9 cellular contexts compared by ENCODE assay signal in the genomic region with DNA sequence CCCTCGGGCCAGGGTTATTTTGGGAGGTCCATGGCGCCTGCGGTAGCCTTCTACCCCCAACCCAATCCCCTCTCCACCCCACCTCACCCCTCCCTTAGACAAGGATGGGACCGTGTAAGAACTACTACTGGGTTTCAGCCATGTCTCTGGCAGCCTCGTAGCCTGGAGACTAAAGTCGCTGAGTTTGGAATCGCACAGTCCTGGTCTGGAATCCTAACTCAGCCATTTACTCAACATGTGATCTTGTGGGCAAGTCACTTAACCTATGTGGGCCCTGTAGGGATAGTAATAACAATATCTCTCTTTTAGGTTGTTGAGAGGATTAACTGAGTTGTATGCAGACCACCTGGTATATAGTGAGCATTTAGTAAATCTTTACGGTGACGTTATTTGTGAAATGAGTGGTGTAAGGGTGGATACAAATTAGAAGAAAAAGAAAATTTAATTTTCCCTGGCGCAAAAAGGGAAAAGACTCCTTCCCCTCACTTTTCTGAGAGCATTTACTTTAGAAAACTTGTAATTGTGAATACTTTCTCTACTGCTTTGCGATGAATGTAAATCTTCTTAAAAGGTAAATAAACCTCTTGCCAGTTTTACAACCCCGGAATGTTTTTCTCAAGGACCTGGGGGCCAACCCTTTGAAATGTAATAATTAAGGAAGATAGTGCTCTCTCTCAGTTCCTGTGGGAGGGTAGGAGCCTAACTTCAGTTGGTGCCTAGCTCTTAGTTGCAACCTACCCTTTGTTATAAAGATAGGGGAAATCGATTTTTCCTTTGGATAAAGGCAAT. TPM values are rescaled to one million over a fixed set of nuclear protein-coding genes. Genes with fewer than 3 reads are reported as not detected.
DNase-seq lines count a peak whose midpoint lies in the region; ATAC-seq and TF ChIP-seq lines count a peak whose summit lies in the region.
"Had no signal": no experiment of that assay in that cellular context is flagged by ENCODE, and none has a peak within 500 bp of the region (broad histone marks: within the 10 kb centered on the region; RNA-seq: fewer than 3 reads in every experiment).

No MANE protein-coding gene starts in this region.

- POLR2A ChIA-PET in activated CD8-positive, alpha-beta T cell treated with anti-CD3 and anti-CD28 coated beads for 36 hours (lab: Charles Lee), result interaction anchor here (0.7 to 1.6 kb wide), 7 partner anchors 10 to 309 kb away, joined by 3 to 14 read pairs (median 4); partner anchors contain the start of genes MAP7D1 and OSCP1

- no peaks in the 10 kb centered on the region for H3K9me3 ChIP-seq in right atrium auricular region

- TF ChIP-seq CTCF in activated CD8-positive, alpha-beta T cell treated with anti-CD3 and anti-CD28 coated beads for 36 hours (IDR thresholded peaks at IDR 0.05), result no peak
- no peak for TF ChIP-seq CTCF in right atrium auricular region (IDR thresholded peaks at IDR 0.05)

- peaks cover 17% of the 10 kb centered on the region for H3K4me1 Mint-ChIP-seq in activated CD8-positive, alpha-beta T cell treated with anti-CD3 and anti-CD28 coated beads for 36 hours (ENCODE audit: low read depth)

- H3K36me3 Mint-ChIP-seq in activated CD8-positive, alpha-beta T cell treated with anti-CD3 and anti-CD28 coated beads for 36 hours (ENCODE audit: low read depth), result peaks cover 19% of the 10 kb centered on the region

- peaks cover 17% of the 10 kb centered on the region for H3K36me3 ChIP-seq in right atrium auricular region

- peak overlapping the region; percentile 97 for H3K27ac Mint-ChIP-seq in activated CD8-positive, alpha-beta T cell treated with anti-CD3 and anti-CD28 coated beads for 36 hours

- H3K9me3 Mint-ChIP-seq in activated CD8-positive, alpha-beta T cell treated with anti-CD3 and anti-CD28 coated beads for 36 hours, result no peaks in the 10 kb centered on the region

- H3K27me3 ChIP-seq in right atrium auricular region, result no peaks in the 10 kb centered on the region

- H3K4me1 ChIP-seq in right atrium auricular region, result peaks cover 0 to 20% of the 10 kb centered on the region in 2 donors

- intact Hi-C loops in activated CD8-positive, alpha-beta T cell treated with anti-CD3 and anti-CD28 coated beads for 36 hours (cut with micrococcal nuclease), result no loop called here

- CTCF ChIA-PET in activated CD8-positive, alpha-beta T cell treated with anti-CD3 and anti-CD28 coated beads for 36 hours (lab: Charles Lee), result no interaction called here

- ATAC-seq in GM19467 (IDR thresholded peaks at IDR 0.05; ENCODE audit: unreplicated experiment) (peak; percentile 19), HG03097 (IDR thresholded peaks at IDR 0.05; ENCODE audit: low FRiP score, unreplicated experiment) (no peak)
- ATAC-seq in activated CD8-positive, alpha-beta T cell treated with anti-CD3 and anti-CD28 coated beads for 36 hours, result peak; percentile 64

- H3K4me3 Mint-ChIP-seq in activated CD8-positive, alpha-beta T cell treated with anti-CD3 and anti-CD28 coated beads for 36 hours, result peak overlapping the region; percentile 99

- peak overlapping the region; percentile 78 for H3K4me3 ChIP-seq in Jurkat, Clone E6-1 (ENCODE audit: low read length)
- H3K4me3 ChIP-seq in right atrium auricular region, result peak overlapping the region; percentile 93 to 99
- peak overlapping the region; percentile 96 for H3K4me3 ChIP-seq in skeletal muscle cell (ENCODE audit: low read depth, low read length)

- H3K27me3 Mint-ChIP-seq in activated CD8-positive, alpha-beta T cell treated with anti-CD3 and anti-CD28 coated beads for 36 hours, result no peaks in the 10 kb centered on the region

- peak; percentile 59 for DNase-seq in COR-L47 (lab: John Stamatoyannopoulos, UW)
- no peak for DNase-seq in Jurkat, Clone E6-1 (ENCODE audit: low read depth, low spot score)
- no peak for DNase-seq in activated CD8-positive, alpha-beta T cell treated with anti-CD3 and anti-CD28 coated beads for 36 hours
- no peak for DNase-seq in right atrium auricular region (ENCODE audit: low spot score)
- no peak for DNase-seq in skeletal muscle cell (ENCODE audit: low read depth)
- DNase-seq in mucosa of gallbladder (ENCODE audit: low spot score), result no peak

- H3K27ac ChIP-seq in right atrium auricular region, result peak overlapping the region; percentile 92 to 96

RNA-seq across cellular contexts. Expression of gene MRPS15, which starts 0.6 kb away (rescaled TPM):
- polyA plus RNA-seq in Jurkat, Clone E6-1 (2012; ENCODE audit: insufficient read depth, insufficient read length), result 115 TPM
- total RNA-seq in activated CD8-positive, alpha-beta T cell treated with anti-CD3 and anti-CD28 coated beads for 36 hours, result 100 to 1,000 TPM; 120 to 129 TPM
- 10 to 100 TPM; 81.4 to 93.4 TPM for total RNA-seq in right atrium auricular region
- 47.4 TPM for total RNA-seq in mucosa of gallbladder

RNA-seq across cellular contexts. Expression of gene OSCP1, which starts 14.5 kb away (rescaled TPM):
- 5.6 TPM for polyA plus RNA-seq in Jurkat, Clone E6-1 (2012; ENCODE audit: insufficient read depth, insufficient read length)
- 1 to 10 TPM; 1.2 to 1.5 TPM for total RNA-seq in activated CD8-positive, alpha-beta T cell treated with anti-CD3 and anti-CD28 coated beads for 36 hours
- total RNA-seq in right atrium auricular region (1 to 10 TPM; 4.9 to 7.9 TPM), mucosa of gallbladder (17.1 TPM)
- total RNA-seq: T-helper 1 cell treated with Interleukin-12 subunit alpha and Interleukin-12 subunit beta and Interleukin-4 antibody, amounts not matched to agents 30 ng/mL and 1 ng/mL, for 36 hours had no signal

RNA-seq across cellular contexts. Expression of gene CSF3R, which starts 17.9 kb away (rescaled TPM):
- not detected for polyA plus RNA-seq in Jurkat, Clone E6-1 (2012; ENCODE audit: insufficient read depth, insufficient read length)
- not detected for total RNA-seq in activated CD8-positive, alpha-beta T cell treated with anti-CD3 and anti-CD28 coated beads for 36 hours
- total RNA-seq in right atrium auricular region (1 to 10 TPM; 3.4 to 9.3 TPM), mucosa of gallbladder (13.2 TPM)

Comparison
In these comparisons a context has a peak if more than half of its experiments do, and no peak if none do; other contexts are left out.
1. RNA of gene CSF3R, which starts 17.9 kb away (total RNA-seq): 13.2 TPM in mucosa of gallbladder (single experiment) and 3.4 to 9.3 TPM in right atrium auricular region; not detected in activated CD8-positive, alpha-beta T cell treated with anti-CD3 and anti-CD28 coated beads for 36 hours; every median in the first group is over 4 times any median in the second.
2. Peak in every context shown above with its lines, with median percentiles within 50 percentile points of each other: H3K4me3 ChIP-seq.